In the genomic region with DNA sequence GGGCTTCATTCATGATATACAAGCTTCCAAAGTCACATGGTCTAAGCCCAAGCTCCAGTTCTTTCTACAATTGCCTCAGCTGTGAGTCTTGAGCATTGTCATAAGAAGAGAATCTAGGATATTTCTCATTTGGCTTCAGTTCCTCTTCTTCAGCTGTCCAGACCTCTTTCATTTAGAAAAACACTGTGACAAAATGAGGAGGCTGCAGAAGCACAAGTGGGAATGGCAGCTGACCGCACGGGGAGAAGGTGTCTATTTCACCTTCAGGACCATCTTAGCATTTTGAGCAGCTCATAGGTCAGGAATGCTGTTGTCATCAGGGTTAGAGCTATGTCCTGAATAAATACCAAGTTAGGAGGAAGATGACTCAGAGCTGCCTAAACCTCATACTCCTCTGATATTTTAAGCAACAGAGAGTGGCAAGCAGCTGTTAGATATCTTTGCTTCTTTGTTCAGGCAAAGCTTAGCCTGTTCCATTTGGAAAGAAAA, we compare ENCODE assay signal across 8 cellular contexts.
DNase-seq lines count a peak whose midpoint lies in the region; ATAC-seq and TF ChIP-seq lines count a peak whose summit lies in the region.

No MANE protein-coding gene starts in this region.

- ATAC-seq in HG02938 (IDR thresholded peaks at IDR 0.05; ENCODE audit: unreplicated experiment) = peak; percentile 76
- ATAC-seq in left lobe of liver = peak; percentile 26
- peak; percentile 92 for ATAC-seq in thoracic aorta (ENCODE audit: insufficient number of reproducible peaks, low FRiP score, low read depth)

- no peak overlapping the region for H3K4me3 Mint-ChIP-seq in activated T-cell treated with anti-CD3 and anti-CD28 coated beads, Interleukin-2, amount 50 U/mL, for 24 hours

- H3K9me3 Mint-ChIP-seq in activated T-cell treated with anti-CD3 and anti-CD28 coated beads, Interleukin-2, amount 50 U/mL, for 24 hours = no peaks in the 10 kb centered on the region

- H3K36me3 ChIP-seq in NT2/D1 (ENCODE audit: insufficient read depth, insufficient read length, low read length) (no peaks in the 10 kb centered on the region), thoracic aorta (no peaks in the 10 kb centered on the region)

- H3K4me1 ChIP-seq in NT2/D1 (ENCODE audit: insufficient read depth, insufficient read length) = no peaks in the 10 kb centered on the region
- peaks cover 14 to 23% of the 10 kb centered on the region in 2 donors for H3K4me1 ChIP-seq in thoracic aorta (ENCODE audit: control insufficient read depth in 1 of 2, low read depth in 2 of 2)

- peaks cover 35% of the 10 kb centered on the region for H3K4me1 Mint-ChIP-seq in activated T-cell treated with anti-CD3 and anti-CD28 coated beads, Interleukin-2, amount 50 U/mL, for 24 hours (ENCODE audit: low read depth)

- H3K9ac ChIP-seq in NT2/D1 (ENCODE audit: insufficient read length, low read depth) = no peak overlapping the region

- no peak for TF ChIP-seq CTCF in cardiac fibroblast (IDR thresholded peaks at IDR 0.05; ENCODE audit: low read depth, low read length)
- no peak for TF ChIP-seq CTCF in thoracic aorta (IDR thresholded peaks at IDR 0.05)

- H3K27me3 Mint-ChIP-seq in activated T-cell treated with anti-CD3 and anti-CD28 coated beads, Interleukin-2, amount 50 U/mL, for 24 hours = peaks cover 4% of the 10 kb centered on the region

- H3K36me3 Mint-ChIP-seq in activated T-cell treated with anti-CD3 and anti-CD28 coated beads, Interleukin-2, amount 50 U/mL, for 24 hours (ENCODE audit: low read depth) = no peaks in the 10 kb centered on the region

- H3K4me3 ChIP-seq in NT2/D1 (ENCODE audit: insufficient read length, low read depth) (no peak overlapping the region), cardiac fibroblast (replicated peaks in 1 of 2; ENCODE audit: low read depth in 2 of 2, low read length in 2 of 2) (no peak overlapping the region), thoracic aorta (no peak overlapping the region)

- peak overlapping the region; percentile 31 to 69 for H3K27ac ChIP-seq in thoracic aorta

- no peak for DNase-seq in activated T-cell treated with anti-CD3 and anti-CD28 coated beads, Interleukin-2, amount 50 U/mL, for 24 hours
- DNase-seq in activated T-cell treated with anti-CD3 and anti-CD28 coated beads for 4 hours (no peak), NT2/D1 (ENCODE audit: low read depth, low spot score) (peak; percentile 16), cardiac fibroblast (ENCODE audit: low read depth in 2 of 2) (peak; percentile 91 to 98), left lobe of liver (ENCODE audit: low spot score) (no peak), thoracic aorta (ENCODE audit: low spot score) (no peak), KG1 (lab: John Stamatoyannopoulos, UW) (no peak)

- H3K27me3 ChIP-seq in NT2/D1 (ENCODE audit: insufficient read depth, insufficient read length) (no peaks in the 10 kb centered on the region), thoracic aorta (replicated peaks; ENCODE audit: insufficient read depth) (no peaks in the 10 kb centered on the region)

- H3K9me3 ChIP-seq in NT2/D1 (ENCODE audit: insufficient read depth, low read length) (peaks cover 18% of the 10 kb centered on the region), thoracic aorta (no peaks in the 10 kb centered on the region)

- peak overlapping the region; percentile 68 for H3K27ac Mint-ChIP-seq in activated T-cell treated with anti-CD3 and anti-CD28 coated beads, Interleukin-2, amount 50 U/mL, for 24 hours

Comparison
In these comparisons a context has a peak if more than half of its experiments do, and no peak if none do; other contexts are left out.
1. DNase-seq: peak in NT2/D1 (single experiment) and cardiac fibroblast (2 of 2); none in activated T-cell treated with anti-CD3 and anti-CD28 coated beads, Interleukin-2, amount 50 U/mL, for 24 hours (single experiment), activated T-cell treated with anti-CD3 and anti-CD28 coated beads for 4 hours (single experiment), left lobe of liver (single experiment), thoracic aorta (single experiment) and KG1 (single experiment).
2. ATAC-seq: peak in every context shown above with its lines; median percentile 92 in thoracic aorta; 76 in HG02938; 26 in left lobe of liver.